ENCODE assay signal across 8 cellular contexts in genomic region chr3:15268033-15268631, GRCh38.
A peak's percentile ranks its signal among the peaks of the same experiment; 100 is the strongest.
DNase-seq lines count a peak whose midpoint lies in the region; ATAC-seq and TF ChIP-seq lines count a peak whose summit lies in the region.

No MANE protein-coding gene starts in this region.

- peak; percentile 94 for TF ChIP-seq CTCF in DOHH2 (IDR thresholded peaks at IDR 0.05; ENCODE audit: low read depth, low read length, poor library complexity, severe bottlenecking)
- peak; percentile 81 to 96 (median 94) for TF ChIP-seq CTCF in breast epithelium (IDR thresholded peaks at IDR 0.05)

- ATAC-seq in HG02759 (IDR thresholded peaks at IDR 0.05; ENCODE audit: unreplicated experiment): peak; percentile 36

- H3K4me2 ChIP-seq in DOHH2 (ENCODE audit: low read length): no peak overlapping the region

- H3K27me3 ChIP-seq in DOHH2 (ENCODE audit: control insufficient read depth, low read length) (no peaks in the 10 kb centered on the region), breast epithelium (no peaks in the 10 kb centered on the region)

- H3K4me1 ChIP-seq in DOHH2 (ENCODE audit: control insufficient read depth, low read length) (peaks cover 28% of the 10 kb centered on the region), breast epithelium (peaks cover 0 to 8% of the 10 kb centered on the region in 2 donors)

- no peaks in the 10 kb centered on the region; the same call in 1 of the 2 replicates for H3K79me2 ChIP-seq in DOHH2 (ENCODE audit: control insufficient read depth, low read length)

- H3K27ac ChIP-seq in DOHH2 (ENCODE audit: low read depth, low read length) (no peak overlapping the region), breast epithelium (peak overlapping the region; percentile 90 to 96)

- intact Hi-C loops in breast epithelium (cut with DNase I; ENCODE audit: low total_unique reads): loop anchor here (10.0 kb wide), 1 partner anchor 117 kb away; no protein-coding TSS in a partner anchor

- H4K20me1 ChIP-seq in DOHH2 (ENCODE audit: control insufficient read depth, insufficient read depth, low read depth, low read length): no peaks in the 10 kb centered on the region

- peaks cover 22% of the 10 kb centered on the region for H3K36me3 ChIP-seq in DOHH2 (ENCODE audit: control insufficient read depth, low read length)
- no peaks in the 10 kb centered on the region for H3K36me3 ChIP-seq in breast epithelium

- H3K9me3 ChIP-seq in DOHH2 (ENCODE audit: control insufficient read depth, insufficient read depth, low read length) (no peaks in the 10 kb centered on the region), breast epithelium (no peaks in the 10 kb centered on the region)

- DNase-seq in NCI-H2227 treated with DMSO at 0.1 percent for 48 hours (lab: John Stamatoyannopoulos, UW): peak; percentile 41
- peak; percentile 65 to 83 (median 74) for DNase-seq in activated CD4-positive, CD25-positive, alpha-beta regulatory T cell (lab: John Stamatoyannopoulos, UW)
- DNase-seq in breast epithelium (ENCODE audit: low spot score in 2 of 2): peak; percentile 78 to 82
- DNase-seq in islet precursor cell: peak; percentile 88
- peak; percentile 92 for DNase-seq in stimulated activated CD4-positive, alpha-beta T cell treated with anti-CD3 and anti-CD28 coated beads, Interleukin-15, amount 100 ng/mL, for 24 hours
- no peak for DNase-seq in cortex of kidney (lab: John Stamatoyannopoulos, UW)

- H3K4me3 ChIP-seq in DOHH2 (ENCODE audit: low read length) (no peak overlapping the region), breast epithelium (no peak overlapping the region)

- no peak for TF ChIP-seq POLR2A in breast epithelium (IDR thresholded peaks at IDR 0.05)

- H3F3A ChIP-seq in DOHH2 (ENCODE audit: control insufficient read depth, insufficient read depth): no peaks in the 10 kb centered on the region

- no peaks in the 10 kb centered on the region for H3K9me2 ChIP-seq in DOHH2 (replicated peaks; ENCODE audit: control insufficient read depth, low read length)
